12 cellular contexts compared by ENCODE assay signal in the genomic region with DNA sequence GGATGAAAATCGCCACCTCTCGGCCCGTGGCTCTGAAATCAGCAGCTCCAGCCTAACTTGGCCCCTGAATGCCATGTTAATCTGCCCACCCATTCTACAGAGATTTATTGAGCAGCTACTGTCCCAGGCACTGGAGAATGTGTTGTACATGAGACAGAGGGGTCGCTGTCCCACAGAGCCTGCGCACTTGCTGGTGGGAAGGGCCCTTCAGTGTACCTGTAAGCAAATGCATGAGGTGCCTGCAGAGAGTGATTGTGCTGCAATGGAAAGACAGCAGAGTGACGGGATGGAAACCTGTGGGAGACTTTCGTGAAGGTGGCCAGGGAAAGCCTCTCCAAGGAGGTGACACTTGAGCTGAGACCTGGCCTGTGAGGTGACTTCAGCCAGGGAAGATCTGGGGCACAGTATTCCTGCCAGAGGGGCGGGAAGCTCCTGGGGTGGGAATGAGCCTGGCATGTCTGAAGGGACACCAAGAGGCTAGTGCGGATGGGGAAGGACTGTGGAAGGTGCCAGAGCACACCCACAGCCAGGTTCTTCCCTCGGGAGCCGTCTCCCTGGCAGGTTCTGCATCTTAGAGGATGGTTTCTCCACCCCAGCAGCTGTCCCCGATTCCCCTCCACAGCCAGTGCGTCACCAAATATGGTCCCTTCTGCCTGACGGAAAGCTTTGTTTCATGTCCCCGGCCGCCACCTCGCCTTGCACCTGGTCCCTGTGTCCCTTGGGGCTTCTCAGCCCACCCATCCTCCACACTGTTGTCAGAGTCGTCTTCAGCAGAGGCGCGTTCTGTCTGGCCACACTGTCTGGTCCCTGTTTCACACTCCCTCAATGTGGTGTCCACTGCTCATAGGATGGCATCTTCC. TPM values are rescaled to one million over a fixed set of nuclear protein-coding genes. Genes with fewer than 3 reads are reported as not detected.
A peak's percentile ranks its signal among the peaks of the same experiment; 100 is the strongest.
DNase-seq lines count a peak whose midpoint lies in the region; ATAC-seq and TF ChIP-seq lines count a peak whose summit lies in the region.
"Had no signal": no experiment of that assay in that cellular context is flagged by ENCODE, and none has a peak within 500 bp of the region (broad histone marks: within the 10 kb centered on the region; RNA-seq: fewer than 3 reads in every experiment).

No MANE protein-coding gene starts in this region.

- H2AK5ac ChIP-seq in H9 (ENCODE audit: insufficient read length, low read length) = no peak overlapping the region

- H3K9ac ChIP-seq in DND-41 (ENCODE audit: low read depth, low read length) (no peak overlapping the region), H9 (ENCODE audit: extremely low read depth, insufficient read length, low read length) (no peak overlapping the region)

- WGBS in H9 (ENCODE audit: extremely low coverage, insufficient read length, low lambda C conversion rate) = no CpG with 5 or more reads among the region's 20 CpGs

- no peaks in the 10 kb centered on the region for H3K36me3 ChIP-seq in DND-41 (ENCODE audit: insufficient read depth, low read length)
- H3K36me3 ChIP-seq: sigmoid colon had no signal

- no peak overlapping the region for H4K8ac ChIP-seq in H9 (replicated peaks; ENCODE audit: insufficient read length, low read depth, low read length)

- DNase-seq in DND-41 (peak; percentile 62), GM19238 (ENCODE audit: insufficient read length, low spot score) (peak; percentile 72), germinal center (ENCODE audit: low spot score) (peak; percentile 80), H9 (no peak), chondrocyte (ENCODE audit: low spot score) (no peak)
- no peak for DNase-seq in activated CD4-positive, alpha-beta T cell treated with anti-CD3 and anti-CD28 coated beads, Interleukin-2, amount 50 U/mL, for 4 hours
- DNase-seq: activated CD4-positive, CD25-positive, alpha-beta regulatory T cell; activated naive CD4-positive, alpha-beta T cell treated with anti-CD3 and anti-CD28 coated beads, Interleukin-2, amount 50 U/mL, for 16 hours; glutamatergic neuron; sigmoid colon had no signal

- H3K4me1 Mint-ChIP-seq in H9 (peaks cover 17 to 25% of the 10 kb centered on the region in 2 experiments), chondrocyte (ENCODE audit: low read depth) (peaks cover 2% of the 10 kb centered on the region)

- TF ChIP-seq CTCF in DND-41 (IDR thresholded peaks at IDR 0.05; ENCODE audit: borderline replicate concordance, extremely low read depth, low read length, poor library complexity, severe bottlenecking) = no peak
- TF ChIP-seq CTCF in H9 (conservative IDR thresholded peaks at IDR 0.05) = no peak
- TF ChIP-seq CTCF in chondrocyte (IDR thresholded peaks at IDR 0.05) = no peak

- H3K4me3 ChIP-seq in DND-41 (ENCODE audit: low read depth in 1 of 2, low read length in 2 of 2) = no peak overlapping the region
- H3K4me3 ChIP-seq: sigmoid colon had no signal

- no peak overlapping the region for H2BK15ac ChIP-seq in H9 (ENCODE audit: low read depth, low read length)

- no peaks in the 10 kb centered on the region for H3K9me3 Mint-ChIP-seq in H9
- no peaks in the 10 kb centered on the region for H3K9me3 Mint-ChIP-seq in chondrocyte (ENCODE audit: low read depth)

- H3K27me3 Mint-ChIP-seq in H9 (ENCODE audit: low read depth) = peaks cover 20% of the 10 kb centered on the region
- peaks cover 48% of the 10 kb centered on the region for H3K27me3 Mint-ChIP-seq in chondrocyte (ENCODE audit: low read depth)

- no peaks in the 10 kb centered on the region; the same call in 1 of the 2 replicates for H4K20me1 ChIP-seq in DND-41 (ENCODE audit: insufficient read depth, low read length)
- H4K20me1 ChIP-seq in H9 (ENCODE audit: control insufficient read depth, insufficient read depth, insufficient read length) = no peaks in the 10 kb centered on the region

- no peak overlapping the region for H3K4me2 ChIP-seq in DND-41 (ENCODE audit: insufficient read depth, low read length)
- H3K4me2 ChIP-seq in H9 (ENCODE audit: insufficient read depth, insufficient read length, low read length) = no peak overlapping the region

- H3K9me3 ChIP-seq in DND-41 (ENCODE audit: insufficient read depth, low read length, severe bottlenecking) = no peaks in the 10 kb centered on the region
- no peaks in the 10 kb centered on the region for H3K9me3 ChIP-seq in H9 (ENCODE audit: control insufficient read depth, low read depth, low read length)
- H3K9me3 ChIP-seq: sigmoid colon had no signal

- H3K18ac ChIP-seq in H9 (ENCODE audit: insufficient read length, low read depth, low read length) = no peak overlapping the region

- H3K27ac Mint-ChIP-seq in H9 = peak overlapping the region in 1 of 3 experiments; percentile 59; a peak in 2 of 7 replicates
- H3K27ac Mint-ChIP-seq in chondrocyte (ENCODE audit: unreplicated experiment) = no peak overlapping the region

- peaks cover 2% of the 10 kb centered on the region; the same call in 1 of the 2 replicates for H3K4me1 ChIP-seq in DND-41 (ENCODE audit: insufficient read depth, low read length)
- H3K4me1 ChIP-seq in H9 (ENCODE audit: insufficient read depth, low read length) = no peaks in the 10 kb centered on the region; the same call in 1 of the 2 replicates

- no peak overlapping the region for H3K23ac ChIP-seq in H9 (ENCODE audit: insufficient read length, low read depth, low read length)

- no peak overlapping the region for H3K56ac ChIP-seq in H9 (ENCODE audit: insufficient read length, low read depth, low read length)

- no peaks in the 10 kb centered on the region for H3K79me1 ChIP-seq in H9 (ENCODE audit: insufficient read depth, low read depth, low read length, poor library complexity, severe bottlenecking)

- no peak overlapping the region for H4K91ac ChIP-seq in H9 (ENCODE audit: insufficient read length, low read depth, low read length)

- no peak overlapping the region for H2AFZ ChIP-seq in DND-41 (ENCODE audit: low read depth, low read length)
- no peak overlapping the region for H2AFZ ChIP-seq in H9 (ENCODE audit: low read length)

- H3T11ph ChIP-seq in H9 (ENCODE audit: low read length) = no peak overlapping the region

- H3K4me3 Mint-ChIP-seq in H9 = no peak overlapping the region
- H3K4me3 Mint-ChIP-seq in chondrocyte (ENCODE audit: unreplicated experiment) = no peak overlapping the region

- no peak overlapping the region for H4K5ac ChIP-seq in H9 (ENCODE audit: insufficient read length, low read depth, low read length)

- H2BK12ac ChIP-seq in H9 (ENCODE audit: insufficient read length, low read depth, low read length) = no peak overlapping the region

- no peaks in the 10 kb centered on the region for H3K23me2 ChIP-seq in H9 (ENCODE audit: insufficient read length, low read depth, low read length, poor library complexity, severe bottlenecking)

- no peak overlapping the region for H2BK20ac ChIP-seq in H9 (ENCODE audit: low read depth, low read length, poor library complexity, severe bottlenecking)

- no peak overlapping the region for H2BK120ac ChIP-seq in H9 (ENCODE audit: low read depth, low read length, poor library complexity, severe bottlenecking)

- H3K27ac ChIP-seq in DND-41 (ENCODE audit: low read length) (no peak overlapping the region), H9 (ENCODE audit: insufficient read length, low read depth, low read length) (no peak overlapping the region)
- H3K27ac ChIP-seq: sigmoid colon had no signal

- H3K79me2 ChIP-seq in DND-41 (ENCODE audit: insufficient read depth, low read length) (no peaks in the 10 kb centered on the region), H9 (ENCODE audit: insufficient read depth, low read length) (no peaks in the 10 kb centered on the region)

- ATAC-seq in DND-41 (ENCODE audit: insufficient read depth, low read depth) (peak; percentile 54), HG03432 (IDR thresholded peaks at IDR 0.05; ENCODE audit: unreplicated experiment) (peak; percentile 73), HG03442 (IDR thresholded peaks at IDR 0.05; ENCODE audit: unreplicated experiment) (no peak)

- no peak overlapping the region for H3K4ac ChIP-seq in H9 (ENCODE audit: low read depth, low read length)

- H3K36me3 Mint-ChIP-seq in H9 (ENCODE audit: insufficient read depth in 1 of 3, low read depth in 3 of 3) = no peaks in the 10 kb centered on the region
- H3K36me3 Mint-ChIP-seq in chondrocyte (ENCODE audit: low read depth) = peaks cover 15% of the 10 kb centered on the region

- no peak overlapping the region for H2BK5ac ChIP-seq in H9 (ENCODE audit: insufficient read length, low read length)

- no peak overlapping the region; the same call in 1 of the 2 replicates for H3K14ac ChIP-seq in H9 (ENCODE audit: insufficient read depth, low read length)

- H3K27me3 ChIP-seq in DND-41 (ENCODE audit: insufficient read depth, low read length, poor library complexity) = peaks cover 14% of the 10 kb centered on the region
- no peaks in the 10 kb centered on the region for H3K27me3 ChIP-seq in H9 (ENCODE audit: insufficient read depth, low read length)

RNA-seq across cellular contexts. Expression of a gene that starts 8.7 kb away (rescaled TPM):
- total RNA-seq in H9 (2021) (not detected in 2 replicates), chondrocyte (not detected in 3 replicates)

RNA-seq across cellular contexts. Expression of a gene that starts 18.4 kb away (rescaled TPM):
- total RNA-seq in H9 (2021) (58.3 and 61.1 TPM in 2 replicates), chondrocyte (48.0 to 55.1 TPM (median 50.5 TPM) in 3 replicates)

RNA-seq across cellular contexts. Expression of a gene that starts 36.9 kb away (rescaled TPM):
- 25.8 and 27.3 TPM in 2 replicates for total RNA-seq in H9 (2021)
- total RNA-seq in chondrocyte = 5.7 to 7.6 TPM (median 7.3 TPM) in 3 replicates

Comparison
In these comparisons a context has a peak if more than half of its experiments do, and no peak if none do; other contexts are left out.
1. DNase-seq: peak in DND-41 (single experiment), GM19238 (single experiment) and germinal center (single experiment); none in activated CD4-positive, alpha-beta T cell treated with anti-CD3 and anti-CD28 coated beads, Interleukin-2, amount 50 U/mL, for 4 hours (0 of 2), H9 (single experiment) and chondrocyte (single experiment).